Comparison of ENCODE assay signal across 9 cellular contexts in the genomic region with DNA sequence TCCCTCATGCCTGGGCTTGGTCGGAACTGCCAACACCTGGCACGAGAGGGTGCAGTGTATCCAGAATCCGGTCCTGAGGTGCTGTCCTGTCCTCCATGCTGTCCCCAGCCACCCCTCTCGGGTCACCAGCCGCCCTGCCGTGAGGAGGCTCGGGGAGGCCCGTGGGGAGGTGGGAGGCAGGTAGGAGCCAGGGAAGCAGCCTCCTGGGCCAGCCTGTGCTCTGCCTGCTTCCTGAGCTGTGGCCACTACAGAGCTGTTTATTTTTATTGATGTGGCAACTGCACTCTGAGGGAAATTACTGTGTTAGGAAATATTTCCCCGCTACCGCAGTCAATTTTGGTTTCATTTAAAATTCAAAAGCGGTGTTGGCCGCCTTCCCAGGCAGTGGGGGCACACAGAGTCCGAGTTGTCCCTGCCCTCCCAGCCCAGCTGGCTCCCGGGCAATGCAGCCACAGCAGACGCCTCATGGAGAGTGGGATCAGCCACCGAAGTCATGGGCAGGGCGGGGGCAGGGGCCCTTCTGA. TPM values are rescaled to one million over a fixed set of nuclear protein-coding genes. Genes with fewer than 3 reads are reported as not detected.
DNase-seq lines count a peak whose midpoint lies in the region; ATAC-seq and TF ChIP-seq lines count a peak whose summit lies in the region.
"Had no signal": no experiment of that assay in that cellular context is flagged by ENCODE, and none has a peak within 500 bp of the region (broad histone marks: within the 10 kb centered on the region; RNA-seq: fewer than 3 reads in every experiment).

No MANE protein-coding gene starts in this region.

- H3K4me3 ChIP-seq in OCI-LY7 (ENCODE audit: low read depth, low read length, poor library complexity, severe bottlenecking): no peak overlapping the region

- peaks cover 8 to 31% (median 20%) of the 10 kb centered on the region in 4 donors for H3K4me1 Mint-ChIP-seq in naive thymus-derived CD8-positive, alpha-beta T cell
- 0 out of 4 replicates have a peak, but pooled peaks cover 0 to 2% of the 10 kb centered on the region in 2 experiments for H3K4me1 Mint-ChIP-seq in H9

- H4K8ac ChIP-seq in H9 (replicated peaks; ENCODE audit: insufficient read length, low read depth, low read length): no peak overlapping the region

- no peak for TF ChIP-seq CTCF in OCI-LY7 (conservative IDR thresholded peaks at IDR 0.05; ENCODE audit: low read length)
- no peak for TF ChIP-seq CTCF in H9 (conservative IDR thresholded peaks at IDR 0.05)

- no peak overlapping the region for H3K23ac ChIP-seq in H9 (ENCODE audit: insufficient read length, low read depth, low read length)

- no peak overlapping the region for H3T11ph ChIP-seq in H9 (ENCODE audit: low read length)

- peaks cover 12% of the 10 kb centered on the region for H3K36me3 ChIP-seq in OCI-LY7 (ENCODE audit: insufficient read depth, low read length)

- no TSS peak for BruUV-seq in OCI-LY7 (replicated peaks; lab: Mats Ljungman, UMichigan)

- H2AFZ ChIP-seq in OCI-LY7 (ENCODE audit: low read length) (no peak overlapping the region), H9 (ENCODE audit: low read length) (no peak overlapping the region)

- peaks cover 0 to 15% (median 0%) of the 10 kb centered on the region in 9 donors for H3K9me3 Mint-ChIP-seq in naive thymus-derived CD8-positive, alpha-beta T cell
- peaks cover 9 to 13% of the 10 kb centered on the region in 2 experiments; a peak in 4 of 5 replicates for H3K9me3 Mint-ChIP-seq in H9

- no peak overlapping the region for H3K14ac ChIP-seq in H9 (ENCODE audit: insufficient read depth, low read length)

- H3K4ac ChIP-seq in H9 (ENCODE audit: low read depth, low read length): no peak overlapping the region

- H2BK120ac ChIP-seq in H9 (ENCODE audit: low read depth, low read length, poor library complexity, severe bottlenecking): no peak overlapping the region

- intact Hi-C loops in OCI-LY7 (cut with micrococcal nuclease; ENCODE audit: unreplicated experiment): no loop called here

- H3K18ac ChIP-seq in H9 (ENCODE audit: insufficient read length, low read depth, low read length): no peak overlapping the region

- no peak overlapping the region for H2AK5ac ChIP-seq in H9 (ENCODE audit: insufficient read length, low read length)

- H4K20me1 ChIP-seq in OCI-LY7 (ENCODE audit: insufficient read depth, low read length) (no peaks in the 10 kb centered on the region), H9 (ENCODE audit: control insufficient read depth, insufficient read depth, insufficient read length) (no peaks in the 10 kb centered on the region)

- H3K36me3 Mint-ChIP-seq in naive thymus-derived CD8-positive, alpha-beta T cell: no peaks in the 10 kb centered on the region
- H3K36me3 Mint-ChIP-seq in H9 (ENCODE audit: insufficient read depth in 1 of 3, low read depth in 3 of 3): peaks cover 0 to 6% (median 0%) of the 10 kb centered on the region in 3 experiments; a peak in 1 of 7 replicates

- H3K9me3 ChIP-seq in OCI-LY7 (ENCODE audit: low read length) (peaks cover 9% of the 10 kb centered on the region; the same call in 1 of the 2 replicates), H9 (ENCODE audit: control insufficient read depth, low read depth, low read length) (peaks cover 3% of the 10 kb centered on the region)

- H2BK15ac ChIP-seq in H9 (ENCODE audit: low read depth, low read length): no peak overlapping the region

- H3K79me2 ChIP-seq in OCI-LY7 (ENCODE audit: insufficient read depth, low read depth, low read length) (no peaks in the 10 kb centered on the region), H9 (ENCODE audit: insufficient read depth, low read length) (no peaks in the 10 kb centered on the region)

- H4K91ac ChIP-seq in H9 (ENCODE audit: insufficient read length, low read depth, low read length): no peak overlapping the region

- H3K27ac ChIP-seq in OCI-LY7 (ENCODE audit: low read depth, low read length, poor library complexity, severe bottlenecking) (no peak overlapping the region), H9 (ENCODE audit: insufficient read length, low read depth, low read length) (no peak overlapping the region)

- no peak overlapping the region for H3K4me2 ChIP-seq in OCI-LY7 (ENCODE audit: low read length)
- no peak overlapping the region for H3K4me2 ChIP-seq in H9 (ENCODE audit: insufficient read depth, insufficient read length, low read length)

- H3K23me2 ChIP-seq in H9 (ENCODE audit: insufficient read length, low read depth, low read length, poor library complexity, severe bottlenecking): no peaks in the 10 kb centered on the region

- no peak overlapping the region for H3K56ac ChIP-seq in H9 (ENCODE audit: insufficient read length, low read depth, low read length)

- POLR2A ChIA-PET in naive thymus-derived CD8-positive, alpha-beta T cell (lab: Charles Lee): interaction anchor here (1.2 to 5.0 kb wide), 5 partner anchors 12 to 27 kb away, joined by 3 to 26 read pairs (median 5); no protein-coding TSS in a partner anchor
- POLR2A ChIA-PET in OCI-LY7 (lab: Charles Lee): no interaction called here

- H3K27me3 Mint-ChIP-seq in naive thymus-derived CD8-positive, alpha-beta T cell: peaks cover 0 to 4% (median 2%) of the 10 kb centered on the region in 5 donors
- peaks cover 43% of the 10 kb centered on the region for H3K27me3 Mint-ChIP-seq in H9 (ENCODE audit: low read depth)

- ATAC-seq in naive thymus-derived CD8-positive, alpha-beta T cell: peak; percentile 79 to 92
- no peak for ATAC-seq in HG03442 (IDR thresholded peaks at IDR 0.05; ENCODE audit: unreplicated experiment)

- CTCF ChIA-PET in OCI-LY7 (lab: Charles Lee; ENCODE audit: unreplicated experiment): no interaction called here

- no peaks in the 10 kb centered on the region for H3K9me2 ChIP-seq in OCI-LY7 (ENCODE audit: insufficient read depth, low read length)

- DNase-seq in COR-L47 (lab: John Stamatoyannopoulos, UW): peak; percentile 22
- peak; percentile 68 for DNase-seq in NCI-H1105 treated with DMSO at 0.1 percent for 48 hours (lab: John Stamatoyannopoulos, UW)
- DNase-seq in cerebellar cortex (ENCODE audit: low spot score): peak; percentile 22
- DNase-seq in naive thymus-derived CD8-positive, alpha-beta T cell: peak in 6 of 10 donors; percentile 4 to 60 (median 38)
- no peak for DNase-seq in OCI-LY7 (ENCODE audit: low spot score)
- DNase-seq in H9: no peak
- no peak for DNase-seq in mucosa of gallbladder (ENCODE audit: low spot score)
- DNase-seq: activated T-cell treated with anti-CD3 and anti-CD28 coated beads, Interleukin-2, amount 50 U/mL, for 48 hours had no signal

- H3K4me3 Mint-ChIP-seq in naive thymus-derived CD8-positive, alpha-beta T cell: peak overlapping the region in 6 of 10 donors; percentile 13 to 69 (median 37)
- no peak overlapping the region for H3K4me3 Mint-ChIP-seq in H9

- H2BK20ac ChIP-seq in H9 (ENCODE audit: low read depth, low read length, poor library complexity, severe bottlenecking): no peak overlapping the region

- H3K4me1 ChIP-seq in OCI-LY7 (ENCODE audit: insufficient read depth, low read length, poor library complexity, severe bottlenecking) (no peaks in the 10 kb centered on the region), H9 (ENCODE audit: insufficient read depth, low read length) (no peaks in the 10 kb centered on the region)

- no peak overlapping the region for H4K5ac ChIP-seq in H9 (ENCODE audit: insufficient read length, low read depth, low read length)

- no peak overlapping the region for H2BK5ac ChIP-seq in H9 (ENCODE audit: insufficient read length, low read length)

- WGBS in H9 (ENCODE audit: extremely low coverage, insufficient read length, low lambda C conversion rate): no CpG with 5 or more reads among the region's 17 CpGs

- H3K27ac Mint-ChIP-seq in naive thymus-derived CD8-positive, alpha-beta T cell: peak overlapping the region in 1 of 10 donors; percentile 82
- H3K27ac Mint-ChIP-seq in H9: no peak overlapping the region

- no peak overlapping the region for H3K9ac ChIP-seq in H9 (ENCODE audit: extremely low read depth, insufficient read length, low read length)

- H3K79me1 ChIP-seq in H9 (ENCODE audit: insufficient read depth, low read depth, low read length, poor library complexity, severe bottlenecking): no peaks in the 10 kb centered on the region

- H2BK12ac ChIP-seq in H9 (ENCODE audit: insufficient read length, low read depth, low read length): no peak overlapping the region

- H3K27me3 ChIP-seq in H9 (ENCODE audit: insufficient read depth, low read length): no peaks in the 10 kb centered on the region; the same call in 1 of the 2 replicates

RNA-seq across cellular contexts. Expression of gene NOC4L, which starts 18.3 kb away (rescaled TPM):
- total RNA-seq in naive thymus-derived CD8-positive, alpha-beta T cell: 10 to 100 TPM; 21.8 to 23.5 TPM
- polyA plus RNA-seq in naive thymus-derived CD8-positive, alpha-beta T cell: 10 to 100 TPM; 20.0 to 31.2 (median 23.7) TPM
- 25.0 and 31.0 TPM in 2 replicates for total RNA-seq in OCI-LY7 (2014; rRNA removed; shearing (Covaris generic))
- total RNA-seq in OCI-LY7 (2022) (43.7 and 47.6 TPM in 2 replicates), H9 (2021) (36.5 and 36.9 TPM in 2 replicates), mucosa of gallbladder (14.1 TPM)

RNA-seq across cellular contexts. Expression of gene DDX51, which starts 18.5 kb away (rescaled TPM):
- 10 to 100 TPM; 55.7 to 57.9 TPM for total RNA-seq in naive thymus-derived CD8-positive, alpha-beta T cell
- 10 to 100 TPM in 1 of 3 donors, 1 to 10 TPM in 2; 7.4 to 20.9 (median 7.8) TPM for polyA plus RNA-seq in naive thymus-derived CD8-positive, alpha-beta T cell
- total RNA-seq in OCI-LY7 (2014; rRNA removed; shearing (Covaris generic)): 46.2 and 47.1 TPM in 2 replicates
- total RNA-seq in OCI-LY7 (2022) (63.1 and 63.5 TPM in 2 replicates), H9 (2021) (37.9 and 38.0 TPM in 2 replicates), mucosa of gallbladder (18.0 TPM)

Comparison
In these comparisons a context has a peak if more than half of its experiments do, and no peak if none do; other contexts are left out.
1. DNase-seq: peak in COR-L47 (single experiment), NCI-H1105 treated with DMSO at 0.1 percent for 48 hours (single experiment), cerebellar cortex (single experiment) and naive thymus-derived CD8-positive, alpha-beta T cell (6 of 10); none in OCI-LY7 (single experiment), H9 (single experiment) and mucosa of gallbladder (single experiment).
2. H3K4me3 Mint-ChIP-seq: peak in naive thymus-derived CD8-positive, alpha-beta T cell (6 of 10); none in H9 (0 of 2).